In genomic region chr18:58476521-58477210, GRCh38 we compare ENCODE assay signal across 23 cellular contexts.
DNase-seq lines count a peak whose midpoint lies in the region; ATAC-seq and TF ChIP-seq lines count a peak whose summit lies in the region.
"Had no signal": no experiment of that assay in that cellular context is flagged by ENCODE, and none has a peak within 500 bp of the region (broad histone marks: within the 10 kb centered on the region; RNA-seq: fewer than 3 reads in every experiment).

No MANE protein-coding gene starts in this region.

- H3K4me1 ChIP-seq in left ventricle myocardium inferior = peaks cover 7% of the 10 kb centered on the region
- peaks cover 10% of the 10 kb centered on the region for H3K4me1 ChIP-seq in prostate gland (replicated peaks)
- peaks cover 6% of the 10 kb centered on the region for H3K4me1 ChIP-seq in mammary epithelial cell (ENCODE audit: insufficient read depth, low read length)
- H3K4me1 ChIP-seq in testis = no peaks in the 10 kb centered on the region
- H3K4me1 ChIP-seq: A549, HAP-1, upper lobe of right lung had no signal

- peaks cover 33% of the 10 kb centered on the region for H3K4me1 Mint-ChIP-seq in brain
- H3K4me1 Mint-ChIP-seq: naive thymus-derived CD8-positive, alpha-beta T cell had no signal

- DNase-seq in Right ventricle myocardium inferior (ENCODE audit: missing footprints) (no peak), left ventricle myocardium inferior (no peak), left cardiac atrium (no peak), prostate gland (ENCODE audit: low spot score) (peak; percentile 58), NCI-H345 treated with DMSO at 0.1 percent for 48 hours (lab: John Stamatoyannopoulos, UW; ENCODE audit: unreplicated experiment) (no peak), mammary epithelial cell (no peak), testis (no peak)
- DNase-seq: activated CD8-positive, alpha-beta T cell treated with anti-CD3 and anti-CD28 coated beads, Interleukin-2, amount 10 ng/mL, durations not matched to agents 7 days and 5 days; activated naive CD4-positive, alpha-beta T cell treated with Interleukin-2 at 50 U/mL for 16 hours; amniotic stem cell; foreskin fibroblast; mesenchymal stem cell; naive thymus-derived CD8-positive, alpha-beta T cell; NCI-H1105 treated with DMSO at 0.1 percent for 48 hours; NCI-H526 treated with DMSO at 0.1 percent for 48 hours; ovary; T1000; upper lobe of right lung had no signal

- in situ Hi-C loops in mammary epithelial cell (cut with MboI; ENCODE audit: low sequenced_read_pairs in 2 of 2) = loop anchor here in 1 of 2 donors (25.0 kb wide), 1 partner anchor 586 kb away; no protein-coding TSS in a partner anchor

- H3K36me3 Mint-ChIP-seq in brain = no peaks in the 10 kb centered on the region
- H3K36me3 Mint-ChIP-seq: naive thymus-derived CD8-positive, alpha-beta T cell had no signal

- TF ChIP-seq POLR2A in prostate gland (IDR thresholded peaks at IDR 0.05) = no peak
- TF ChIP-seq POLR2A in testis (IDR thresholded peaks at IDR 0.05) = no peak

- H3K27ac Mint-ChIP-seq in brain = peak overlapping the region; percentile 85 to 95 (median 92)
- H3K27ac Mint-ChIP-seq: activated CD8-positive, alpha-beta T cell treated with anti-CD3 and anti-CD28 coated beads, Interleukin-2, amount 10 ng/mL, durations not matched to agents 7 days and 5 days; naive thymus-derived CD8-positive, alpha-beta T cell had no signal

- intact Hi-C loops in Right ventricle myocardium inferior (cut with DNase I) = no loop called here
- intact Hi-C loops in left ventricle myocardium inferior (cut with micrococcal nuclease) = no loop called here
- intact Hi-C loops in left cardiac atrium (cut with DNase I) = no loop called here
- intact Hi-C loops in prostate gland (cut with DNase I) = no loop called here
- intact Hi-C loops in mammary epithelial cell (cut with micrococcal nuclease) = no loop called here
- intact Hi-C loops in testis (cut with DNase I; ENCODE audit: low total_unique reads) = no loop called here

- CTCF ChIA-PET in mammary epithelial cell (lab: Charles Lee; ENCODE audit: low non-redundant PET) = interaction anchor here (0.5 to 0.9 kb wide), 3 partner anchors 17 to 431 kb away, joined by 3 to 13 read pairs (median 5); no protein-coding TSS in a partner anchor

- H2AFZ ChIP-seq in mammary epithelial cell (ENCODE audit: low read depth, low read length) = no peak overlapping the region

- H3K27ac ChIP-seq in left ventricle myocardium inferior (replicated peaks) (no peak overlapping the region), prostate gland (peak overlapping the region; percentile 57 to 63), mammary epithelial cell (ENCODE audit: insufficient read depth, low read depth, low read length) (no peak overlapping the region), testis (no peak overlapping the region)
- H3K27ac ChIP-seq: epithelial cell of prostate, ovary, upper lobe of right lung had no signal

- ATAC-seq in Right ventricle myocardium inferior = peak; percentile 35
- ATAC-seq in left cardiac atrium = peak; percentile 16 to 56
- ATAC-seq: A549; activated CD8-positive, alpha-beta T cell treated with anti-CD3 and anti-CD28 coated beads, Interleukin-2, amount 10 ng/mL, durations not matched to agents 7 days and 5 days; naive thymus-derived CD8-positive, alpha-beta T cell; upper lobe of right lung had no signal

- no peaks in the 10 kb centered on the region for H3K79me2 ChIP-seq in mammary epithelial cell (ENCODE audit: insufficient read depth, low read length)

- H3K4me2 ChIP-seq in mammary epithelial cell (ENCODE audit: insufficient read depth, low read depth, low read length) = no peak overlapping the region
- H3K4me2 ChIP-seq: A549 had no signal

- no TSS peak for BruUV-seq in mammary epithelial cell (replicated peaks; lab: Mats Ljungman, UMichigan)

- no peaks in the 10 kb centered on the region for H4K20me1 ChIP-seq in mammary epithelial cell (ENCODE audit: insufficient read depth, low read length)

- H3K4me3 Mint-ChIP-seq in brain = peak overlapping the region in 4 of 5 experiments; percentile 39 to 73 (median 49)
- H3K4me3 Mint-ChIP-seq: activated CD8-positive, alpha-beta T cell treated with anti-CD3 and anti-CD28 coated beads, Interleukin-2, amount 10 ng/mL, durations not matched to agents 7 days and 5 days; naive thymus-derived CD8-positive, alpha-beta T cell had no signal

- H3K4me3 ChIP-seq in left ventricle myocardium inferior (no peak overlapping the region), prostate gland (no peak overlapping the region), mammary epithelial cell (replicated peaks in 1 of 3; ENCODE audit: insufficient read depth in 1 of 3, low read depth in 2 of 3, low read length in 3 of 3) (no peak overlapping the region), testis (no peak overlapping the region)
- H3K4me3 ChIP-seq: A549, HAP-1, ovary, upper lobe of right lung had no signal

- H3K9me3 ChIP-seq in left ventricle myocardium inferior (replicated peaks) (no peaks in the 10 kb centered on the region), prostate gland (no peaks in the 10 kb centered on the region), mammary epithelial cell (replicated peaks; ENCODE audit: insufficient read depth, low read length) (no peaks in the 10 kb centered on the region), testis (no peaks in the 10 kb centered on the region)
- H3K9me3 ChIP-seq: A549, HAP-1, ovary, upper lobe of right lung had no signal

- WGBS in prostate gland = 35% methylated on average over 10 of the region's 10 CpGs
- 28% methylated on average over 10 of the region's 10 CpGs for WGBS in mammary epithelial cell (ENCODE audit: low coverage, missing lambda C conversion rate)
- 78 to 84% methylated on average over 10 of the region's 10 CpGs for WGBS in testis, 2 donors

- H3K9ac ChIP-seq in mammary epithelial cell (ENCODE audit: insufficient read depth, low read length) = no peak overlapping the region

- H3K36me3 ChIP-seq in left ventricle myocardium inferior (no peaks in the 10 kb centered on the region), prostate gland (no peaks in the 10 kb centered on the region), mammary epithelial cell (ENCODE audit: insufficient read depth, low read length) (no peaks in the 10 kb centered on the region), testis (ENCODE audit: low read depth, missing control alignments) (no peaks in the 10 kb centered on the region)
- H3K36me3 ChIP-seq: HAP-1, ovary, upper lobe of right lung had no signal

- H3K27me3 ChIP-seq in left ventricle myocardium inferior (ENCODE audit: low read depth) (no peaks in the 10 kb centered on the region), prostate gland (replicated peaks; ENCODE audit: insufficient read depth) (no peaks in the 10 kb centered on the region), mammary epithelial cell (ENCODE audit: insufficient read depth, low read length) (no peaks in the 10 kb centered on the region), testis (no peaks in the 10 kb centered on the region)
- H3K27me3 ChIP-seq: dorsolateral prefrontal cortex, ovary, upper lobe of right lung had no signal

- no peak for TF ChIP-seq CTCF in left ventricle myocardium inferior (IDR thresholded peaks at IDR 0.05; ENCODE audit: borderline replicate concordance)
- TF ChIP-seq CTCF in brain (conservative IDR thresholded peaks at IDR 0.05) = no peak
- TF ChIP-seq CTCF in prostate gland (IDR thresholded peaks at IDR 0.05) = no peak
- no peak for TF ChIP-seq CTCF in mammary epithelial cell (conservative IDR thresholded peaks at IDR 0.05 in 1 of 2, IDR thresholded peaks at IDR 0.05 in 1 of 2; ENCODE audit: extremely low read depth in 1 of 2, insufficient read depth in 1 of 2, low read depth in 1 of 2, low read length in 2 of 2)
- no peak for TF ChIP-seq CTCF in testis (IDR thresholded peaks at IDR 0.05)

- H3K27me3 Mint-ChIP-seq in brain = peaks cover 5% of the 10 kb centered on the region

- peaks cover 0 to 20% (median 3%) of the 10 kb centered on the region in 5 experiments for H3K9me3 Mint-ChIP-seq in brain
- H3K9me3 Mint-ChIP-seq: naive thymus-derived CD8-positive, alpha-beta T cell had no signal

- dilution Hi-C loops in mammary epithelial cell (cut with HindIII; ENCODE audit: low sequenced_read_pairs) = loop anchor here (5.0 kb wide), 1 partner anchor 94 kb away; no protein-coding TSS in a partner anchor

Comparison
In these comparisons a context has a peak if more than half of its experiments do, and no peak if none do; other contexts are left out.
1. H3K27ac ChIP-seq: peak in prostate gland (2 of 2); none in left ventricle myocardium inferior (single experiment), mammary epithelial cell (single experiment) and testis (0 of 2).